Comparison of ENCODE assay signal across 22 cellular contexts in the genomic region with DNA sequence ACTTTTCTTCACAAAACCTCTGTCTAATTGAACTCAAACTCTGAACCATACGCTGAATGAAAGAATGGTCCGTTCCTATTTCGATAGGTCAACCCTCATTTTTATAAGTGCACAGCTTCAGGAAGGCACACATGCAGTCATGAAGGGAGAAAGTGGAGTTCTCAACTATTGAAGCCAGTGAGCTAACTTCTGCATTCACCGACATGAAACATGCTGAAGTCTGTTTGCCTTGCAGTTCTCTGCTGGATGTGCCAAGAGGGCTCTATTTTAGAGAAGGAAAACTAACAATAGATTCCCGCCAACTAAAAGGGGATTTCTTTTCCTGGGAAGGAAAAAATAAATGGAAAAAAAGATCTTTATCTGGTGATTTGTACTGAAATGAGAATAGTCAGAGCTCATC.
"Had no signal": no experiment of that assay in that cellular context is flagged by ENCODE, and none has a peak within 500 bp of the region (broad histone marks: within the 10 kb centered on the region; RNA-seq: fewer than 3 reads in every experiment).

No MANE protein-coding gene starts in this region.

- H3K4me3 ChIP-seq: gastroesophageal sphincter, right lobe of liver, transverse colon had no signal

- ATAC-seq: activated CD4-positive, alpha-beta T cell treated with anti-CD3 and anti-CD28 coated beads for 36 hours; activated CD8-positive, alpha-beta memory T cell treated with anti-CD3 and anti-CD28 coated beads, Interleukin-2, amount 10 ng/mL, durations not matched to agents 7 days and 5 days; activated CD8-positive, alpha-beta T cell treated with anti-CD3 and anti-CD28 coated beads, Interleukin-2, amount 10 ng/mL, durations not matched to agents 7 days and 5 days; activated naive CD4-positive, alpha-beta T cell treated with anti-CD3 and anti-CD28 coated beads, Interleukin-2, amount 50 U/mL, for 72 hours; gastroesophageal sphincter; naive thymus-derived CD8-positive, alpha-beta T cell had no signal

- H3K9me3 ChIP-seq: gastroesophageal sphincter, right lobe of liver, transverse colon had no signal

- H3K36me3 ChIP-seq: gastroesophageal sphincter, right lobe of liver, transverse colon had no signal

- H3K27me3 ChIP-seq: gastroesophageal sphincter, right lobe of liver, transverse colon had no signal

- H3K27ac Mint-ChIP-seq: activated CD4-positive, alpha-beta T cell treated with anti-CD3 and anti-CD28 coated beads for 36 hours; activated CD8-positive, alpha-beta memory T cell treated with anti-CD3 and anti-CD28 coated beads, Interleukin-2, amount 10 ng/mL, durations not matched to agents 7 days and 5 days; activated CD8-positive, alpha-beta T cell treated with anti-CD3 and anti-CD28 coated beads, Interleukin-2, amount 10 ng/mL, durations not matched to agents 7 days and 5 days; activated naive CD4-positive, alpha-beta T cell treated with anti-CD3 and anti-CD28 coated beads, Interleukin-2, amount 50 U/mL, for 72 hours; activated T-helper 2 cell treated with anti-CD3 and anti-CD28 coated beads, Interferon-gamma antibody, Interleukin-2, Interleukin-4, amounts not matched to agents 10 μg/mL and 5 μg/mL and 100 μg/mL, durations not matched to agents 14 hours and 24 hours and 36 hours; naive thymus-derived CD8-positive, alpha-beta T cell; T-helper 2 cell treated with Interferon-gamma antibody and Interleukin-4, amounts not matched to agents 5 μg/mL and 100 μg/mL, for 36 hours had no signal

- DNase-seq: activated CD4-positive, alpha-beta T cell treated with anti-CD3 and anti-CD28 coated beads for 36 hours; activated CD4-positive, CD25-positive, alpha-beta regulatory T cell; activated CD8-positive, alpha-beta memory T cell treated with anti-CD3 and anti-CD28 coated beads, Interleukin-2, amount 10 ng/mL, durations not matched to agents 7 days and 5 days; activated CD8-positive, alpha-beta T cell treated with anti-CD3 and anti-CD28 coated beads, Interleukin-2, amount 10 ng/mL, durations not matched to agents 7 days and 5 days; activated naive CD4-positive, alpha-beta T cell; activated T-cell treated with anti-CD3 and anti-CD28 coated beads, Interleukin-2, amount 50 U/mL, for 48 hours; effector memory CD4-positive, alpha-beta T cell; head of caudate nucleus; left cardiac atrium; mesenchymal stem cell; naive thymus-derived CD8-positive, alpha-beta T cell; posterior cingulate gyrus; right lobe of liver; stimulated activated CD4-positive, alpha-beta T cell treated with anti-CD3 and anti-CD28 coated beads, Interleukin-2, amount 100 ng/mL, for 48 hours; stimulated activated naive CD4-positive, alpha-beta T cell treated with Interleukin-2 at 50 U/mL for 16 hours; T-helper 1 cell; transverse colon had no signal

- H3K27ac ChIP-seq: gastroesophageal sphincter, right lobe of liver, transverse colon had no signal

- H3K4me3 Mint-ChIP-seq: activated CD4-positive, alpha-beta T cell treated with anti-CD3 and anti-CD28 coated beads for 36 hours; activated CD8-positive, alpha-beta memory T cell treated with anti-CD3 and anti-CD28 coated beads, Interleukin-2, amount 10 ng/mL, durations not matched to agents 7 days and 5 days; activated CD8-positive, alpha-beta T cell treated with anti-CD3 and anti-CD28 coated beads, Interleukin-2, amount 10 ng/mL, durations not matched to agents 7 days and 5 days; naive thymus-derived CD8-positive, alpha-beta T cell; neural crest cell; T-helper 2 cell treated with Interferon-gamma antibody and Interleukin-4, amounts not matched to agents 5 μg/mL and 100 μg/mL, for 36 hours had no signal

- H3K27me3 Mint-ChIP-seq: activated CD4-positive, alpha-beta T cell treated with anti-CD3 and anti-CD28 coated beads for 36 hours; activated CD8-positive, alpha-beta memory T cell treated with anti-CD3 and anti-CD28 coated beads, Interleukin-2, amount 10 ng/mL, durations not matched to agents 7 days and 5 days; naive thymus-derived CD8-positive, alpha-beta T cell had no signal
